Comparison of ENCODE assay signal across 17 cellular contexts in the genomic region with DNA sequence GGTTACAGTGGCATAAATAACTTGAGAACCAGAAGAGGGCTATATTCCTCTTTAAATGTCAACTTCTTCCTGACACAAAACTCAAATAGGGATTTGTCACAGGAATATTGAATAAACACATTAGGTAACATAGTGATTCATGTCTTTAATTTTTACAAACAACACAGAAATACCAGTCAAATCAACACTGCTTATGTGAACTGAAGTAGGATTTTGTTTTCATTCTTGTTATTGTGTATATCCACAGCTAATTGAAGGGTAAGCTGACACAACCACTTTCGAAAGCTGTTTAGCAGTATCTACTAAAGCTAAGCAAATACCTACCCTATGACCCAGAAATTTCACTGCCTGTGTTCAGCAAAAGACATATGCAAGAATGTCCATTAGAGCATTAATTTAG.
DNase-seq lines count a peak whose midpoint lies in the region; ATAC-seq, FAIRE-seq and TF ChIP-seq lines count a peak whose summit lies in the region.
"Had no signal": no experiment of that assay in that cellular context is flagged by ENCODE, and none has a peak within 500 bp of the region (broad histone marks: within the 10 kb centered on the region; RNA-seq: fewer than 3 reads in every experiment).

No MANE protein-coding gene starts in this region.

- ATAC-seq in HG03280 (IDR thresholded peaks at IDR 0.05; ENCODE audit: unreplicated experiment), result no peak
- ATAC-seq: HCT116 had no signal

- DNase-seq in AG10803 (ENCODE audit: low read depth), result peak; percentile 30
- DNase-seq in NCI-H460 (ENCODE audit: extremely low read depth, low read depth), result peak; percentile 18
- DNase-seq in amniotic epithelial cell (ENCODE audit: low read depth), result peak; percentile 18
- peak; percentile 61 for DNase-seq in fibroblast of villous mesenchyme (ENCODE audit: low read depth)
- no peak for DNase-seq in H54 (ENCODE audit: insufficient read length, low spot score)
- DNase-seq in esophagus squamous epithelium (lab: John Stamatoyannopoulos, UW), result no peak
- DNase-seq: BE2C; CD4-positive, alpha-beta memory T cell; DMS79 treated with DMSO at 0.1 percent for 48 hours; EL; GDM1 had no signal

- WGBS in esophagus squamous epithelium, 2 donors, result 78 to 90% methylated on average over 1 of the region's 1 CpG

- no peaks in the 10 kb centered on the region for H3K36me3 ChIP-seq in esophagus squamous epithelium
- H3K36me3 ChIP-seq: BE2C had no signal

- no peak overlapping the region for H3K27ac ChIP-seq in esophagus squamous epithelium
- H3K27ac ChIP-seq: C4-2B, HL-60 had no signal

- no peak for TF ChIP-seq CTCF in AG10803 (conservative IDR thresholded peaks at IDR 0.05; ENCODE audit: low read length)
- TF ChIP-seq CTCF in fibroblast of villous mesenchyme (IDR thresholded peaks at IDR 0.05; ENCODE audit: insufficient read depth, low read depth, low read length), result no peak
- no peak for TF ChIP-seq CTCF in esophagus squamous epithelium (IDR thresholded peaks at IDR 0.05)

- H3K9me3 ChIP-seq in esophagus squamous epithelium, result no peaks in the 10 kb centered on the region
- H3K9me3 ChIP-seq: BE2C had no signal

- no peaks in the 10 kb centered on the region for H3K4me1 ChIP-seq in esophagus squamous epithelium
- H3K4me1 ChIP-seq: BE2C had no signal

- no peaks in the 10 kb centered on the region for H3K27me3 ChIP-seq in esophagus squamous epithelium
- H3K27me3 ChIP-seq: BE2C had no signal

- no peak overlapping the region for H3K4me3 ChIP-seq in AG10803 (ENCODE audit: low read length)
- H3K4me3 ChIP-seq in fibroblast of villous mesenchyme (ENCODE audit: low read depth, low read length), result no peak overlapping the region
- no peak overlapping the region for H3K4me3 ChIP-seq in esophagus squamous epithelium

- FAIRE-seq in H54 (lab: Jason Lieb, UNC), result no peak
- FAIRE-seq: GM12892, GM19239 had no signal

- intact Hi-C loops in esophagus squamous epithelium (cut with DNase I), result no loop called here

- TF ChIP-seq POLR2A in H54 (IDR thresholded peaks at IDR 0.05; ENCODE audit: low read depth, low read length) (no peak), esophagus squamous epithelium (IDR thresholded peaks at IDR 0.05) (no peak)

Comparison
In these comparisons a context has a peak if more than half of its experiments do, and no peak if none do; other contexts are left out.
1. DNase-seq: peak in AG10803 (single experiment), NCI-H460 (single experiment), amniotic epithelial cell (single experiment) and fibroblast of villous mesenchyme (single experiment); none in H54 (single experiment) and esophagus squamous epithelium (single experiment).